Comparison of ENCODE assay signal across 35 cellular contexts in the genomic region with DNA sequence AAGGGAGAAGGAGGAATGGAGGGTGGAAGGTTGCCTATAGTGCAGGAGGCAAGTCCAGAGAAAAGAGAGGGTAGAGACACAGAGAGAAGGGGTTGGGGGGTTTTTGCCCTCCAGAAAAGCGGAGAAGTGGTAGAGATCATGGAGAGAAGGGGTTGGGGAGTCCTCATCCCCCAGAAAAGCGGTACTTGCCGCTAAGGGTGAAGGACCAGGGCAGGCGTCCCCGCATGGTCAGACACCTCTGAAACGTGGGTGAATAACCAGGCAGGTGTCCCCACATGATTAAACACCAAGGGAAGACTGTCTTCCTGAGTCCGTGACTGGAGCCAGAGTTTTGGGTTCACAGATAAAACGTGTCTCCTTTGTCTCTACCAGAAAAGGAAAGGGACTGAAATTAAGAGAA.
"Had no signal": no experiment of that assay in that cellular context is flagged by ENCODE, and none has a peak within 500 bp of the region (broad histone marks: within the 10 kb centered on the region; RNA-seq: fewer than 3 reads in every experiment).

No MANE protein-coding gene starts in this region.

- H3K27me3 Mint-ChIP-seq: activated B cell treated with CpG ODN at 0.5 μM for 24 hours; activated CD4-positive, alpha-beta memory T cell treated with anti-CD3 and anti-CD28 coated beads for 36 hours; activated CD4-positive, alpha-beta T cell treated with anti-CD3 and anti-CD28 coated beads, Interleukin-2, amount 10 ng/mL, durations not matched to agents 24 days and 14 days; activated CD8-positive, alpha-beta T cell treated with anti-CD3 and anti-CD28 coated beads for 36 hours; activated naive CD8-positive, alpha-beta T cell treated with anti-CD3 and anti-CD28 coated beads for 36 hours; activated T-helper 17 cell treated with anti-CD3 and anti-CD28 coated beads, Interleukin-2, amount 50 U/mL, for 72 hours had no signal

- ATAC-seq: activated CD8-positive, alpha-beta T cell treated with anti-CD3 and anti-CD28 coated beads for 36 hours; activated naive CD4-positive, alpha-beta T cell treated with anti-CD3 and anti-CD28 coated beads, Interleukin-2, amount 50 U/mL, for 72 hours; activated T-cell treated with anti-CD3 and anti-CD28 coated beads, Interleukin-2, amount 50 U/mL, for 4 hours; activated T-cell treated with anti-CD3 and anti-CD28 coated beads, Interleukin-2, amount 50 U/mL, for 72 hours; activated T-helper 17 cell treated with anti-CD3 and anti-CD28 coated beads, Interleukin-2, amount 50 U/mL, for 72 hours; body of pancreas had no signal

- H3K4me1 Mint-ChIP-seq: activated B cell treated with CpG ODN at 0.5 μM for 24 hours; activated CD4-positive, alpha-beta T cell treated with anti-CD3 and anti-CD28 coated beads, Interleukin-2, amount 10 ng/mL, durations not matched to agents 24 days and 14 days; activated naive CD8-positive, alpha-beta T cell treated with anti-CD3 and anti-CD28 coated beads for 36 hours; activated T-helper 17 cell treated with anti-CD3 and anti-CD28 coated beads, Interleukin-2, amount 50 U/mL, for 72 hours had no signal

- H3K4me3 ChIP-seq: adrenal gland, body of pancreas, breast epithelium had no signal

- H3K36me3 ChIP-seq: adrenal gland, brain microvascular endothelial cell, breast epithelium had no signal

- H3K27ac ChIP-seq: adrenal gland, body of pancreas, brain microvascular endothelial cell, breast epithelium, VCaP had no signal

- H3K27me3 ChIP-seq: adrenal gland, body of pancreas, brain microvascular endothelial cell, breast epithelium had no signal

- DNase-seq: activated B cell treated with CpG ODN at 0.5 μM for 24 hours; activated CD4-positive, alpha-beta memory T cell treated with anti-CD3 and anti-CD28 coated beads for 36 hours; activated CD4-positive, alpha-beta T cell treated with anti-CD3 and anti-CD28 coated beads for 4 hours; activated CD4-positive, alpha-beta T cell treated with anti-CD3 and anti-CD28 coated beads, Interleukin-2, amount 10 ng/mL, durations not matched to agents 24 days and 14 days; activated CD4-positive, alpha-beta T cell treated with anti-CD3 and anti-CD28 coated beads, Interleukin-2, amount 50 U/mL, for 1 hour; activated CD4-positive, alpha-beta T cell treated with anti-CD3 and anti-CD28 coated beads, Interleukin-2, amount 50 U/mL, for 4 hours; activated CD4-positive, CD25-positive, alpha-beta regulatory T cell treated with anti-CD3 and anti-CD28 coated beads, Interleukin-2, amount 50 U/mL, for 72 hours; activated CD8-positive, alpha-beta memory T cell treated with anti-CD3 and anti-CD28 coated beads, Interleukin-2, amount 50 U/mL, for 4 hours; activated CD8-positive, alpha-beta T cell treated with anti-CD3 and anti-CD28 coated beads for 36 hours; activated effector memory CD4-positive, alpha-beta T cell treated with anti-CD3 and anti-CD28 coated beads, Interleukin-2, amount 50 U/mL, for 16 hours; activated gamma-delta T cell treated with Interleukin-2 at 50 U/mL for 16 hours; activated naive CD4-positive, alpha-beta T cell; activated naive CD4-positive, alpha-beta T cell treated with anti-CD3 and anti-CD28 coated beads, Interleukin-2, amount 50 U/mL, for 16 hours; activated naive CD8-positive, alpha-beta T cell treated with anti-CD3 and anti-CD28 coated beads for 36 hours; activated T-cell treated with anti-CD3 and anti-CD28 coated beads for 4 hours; activated T-cell treated with anti-CD3 and anti-CD28 coated beads, Interleukin-2, amount 50 U/mL, for 1 hour; activated T-cell treated with anti-CD3 and anti-CD28 coated beads, Interleukin-2, amount 50 U/mL, for 4 hours; activated T-cell treated with anti-CD3 and anti-CD28 coated beads, Interleukin-2, amount 50 U/mL, for 72 hours; adrenal gland; amniotic stem cell; aorta; body of pancreas; brain microvascular endothelial cell; central memory CD4-positive, alpha-beta T cell; SW 1271; T-helper 1 cell; T-helper 2 cell; T-helper 9 cell had no signal

- H3K36me3 Mint-ChIP-seq: activated CD4-positive, alpha-beta memory T cell treated with anti-CD3 and anti-CD28 coated beads for 36 hours; activated naive CD4-positive, alpha-beta T cell treated with anti-CD3 and anti-CD28 coated beads, Interleukin-2, amount 50 U/mL, for 72 hours; activated naive CD8-positive, alpha-beta T cell treated with anti-CD3 and anti-CD28 coated beads for 36 hours had no signal

- H3K4me1 ChIP-seq: adrenal gland, body of pancreas, breast epithelium had no signal

- H3K4me3 Mint-ChIP-seq: activated B cell treated with CpG ODN at 0.5 μM for 24 hours; activated CD4-positive, alpha-beta memory T cell treated with anti-CD3 and anti-CD28 coated beads for 36 hours; activated CD4-positive, alpha-beta T cell treated with anti-CD3 and anti-CD28 coated beads, Interleukin-2, amount 10 ng/mL, durations not matched to agents 24 days and 14 days; activated CD8-positive, alpha-beta T cell treated with anti-CD3 and anti-CD28 coated beads for 36 hours; activated naive CD8-positive, alpha-beta T cell treated with anti-CD3 and anti-CD28 coated beads for 36 hours; activated T-cell treated with anti-CD3 and anti-CD28 coated beads, Interleukin-2, amount 50 U/mL, for 4 hours; activated T-cell treated with anti-CD3 and anti-CD28 coated beads, Interleukin-2, amount 50 U/mL, for 72 hours; activated T-helper 1 cell treated with anti-CD3 and anti-CD28 coated beads, Interleukin-12 subunit alpha, Interleukin-12 subunit beta, Interleukin-2, Interleukin-4 antibody, amounts not matched to agents 30 ng/mL and 10 ng/mL and 1 ng/mL, durations not matched to agents 14 hours and 24 hours and 36 hours; activated T-helper 17 cell treated with anti-CD3 and anti-CD28 coated beads, Interleukin-2, amount 50 U/mL, for 72 hours; T-helper 1 cell treated with Interleukin-12 subunit alpha and Interleukin-12 subunit beta and Interleukin-4 antibody, amounts not matched to agents 30 μg/mL and 1 μg/mL, for 36 hours; T-helper 2 cell treated with Interferon-gamma antibody and Interleukin-4, amounts not matched to agents 5 μg/mL and 100 μg/mL, for 36 hours had no signal

- H3K9me3 Mint-ChIP-seq: activated CD4-positive, alpha-beta T cell treated with anti-CD3 and anti-CD28 coated beads, Interleukin-2, amount 10 ng/mL, durations not matched to agents 24 days and 14 days had no signal

- H3K27ac Mint-ChIP-seq: activated B cell treated with CpG ODN at 0.5 μM for 24 hours; activated CD4-positive, alpha-beta memory T cell treated with anti-CD3 and anti-CD28 coated beads for 36 hours; activated CD4-positive, alpha-beta T cell treated with anti-CD3 and anti-CD28 coated beads, Interleukin-2, amount 10 ng/mL, durations not matched to agents 24 days and 14 days; activated CD8-positive, alpha-beta T cell treated with anti-CD3 and anti-CD28 coated beads for 36 hours; activated naive CD4-positive, alpha-beta T cell treated with anti-CD3 and anti-CD28 coated beads, Interleukin-2, amount 50 U/mL, for 72 hours; activated naive CD8-positive, alpha-beta T cell treated with anti-CD3 and anti-CD28 coated beads for 36 hours; activated T-cell treated with anti-CD3 and anti-CD28 coated beads, Interleukin-2, amount 50 U/mL, for 72 hours; activated T-helper 1 cell treated with anti-CD3 and anti-CD28 coated beads, Interleukin-12 subunit alpha, Interleukin-12 subunit beta, Interleukin-2, Interleukin-4 antibody, amounts not matched to agents 30 ng/mL and 10 ng/mL and 1 ng/mL, durations not matched to agents 14 hours and 24 hours and 36 hours; activated T-helper 17 cell treated with anti-CD3 and anti-CD28 coated beads, Interleukin-2, amount 50 U/mL, for 72 hours; T-helper 1 cell treated with Interleukin-12 subunit alpha and Interleukin-12 subunit beta and Interleukin-4 antibody, amounts not matched to agents 30 μg/mL and 1 μg/mL, for 36 hours; T-helper 2 cell treated with Interferon-gamma antibody and Interleukin-4, amounts not matched to agents 5 μg/mL and 100 μg/mL, for 36 hours had no signal
